Comparison of ENCODE assay signal across 8 cellular contexts in genomic region chr2:240585681-240586197, GRCh38. TPM values are rescaled to one million over a fixed set of nuclear protein-coding genes. Genes with fewer than 3 reads are reported as not detected.
DNase-seq lines count a peak whose midpoint lies in the region; ATAC-seq and TF ChIP-seq lines count a peak whose summit lies in the region.

No MANE protein-coding gene starts in this region.

- H3K36me3 ChIP-seq in iPS DF 6.9 (ENCODE audit: control insufficient read depth, insufficient read depth, low read length) (peaks cover 3% of the 10 kb centered on the region; the same call in 1 of the 2 replicates), smooth muscle cell (ENCODE audit: low read depth) (no peaks in the 10 kb centered on the region)

- H3K27me3 ChIP-seq in iPS DF 6.9 (ENCODE audit: control insufficient read depth, insufficient read depth, low read length) (no peaks in the 10 kb centered on the region), smooth muscle cell (ENCODE audit: low read depth) (no peaks in the 10 kb centered on the region)

- peak overlapping the region; percentile 96 for H2AFZ ChIP-seq in smooth muscle cell (ENCODE audit: low read depth)

- peak overlapping the region; percentile 97 for H3K4me2 ChIP-seq in smooth muscle cell

- H4K20me1 ChIP-seq in smooth muscle cell (ENCODE audit: low read depth), result peaks cover 54% of the 10 kb centered on the region

- peak overlapping the region; percentile 93 for H3K4me3 Mint-ChIP-seq in activated naive CD8-positive, alpha-beta T cell treated with anti-CD3 and anti-CD28 coated beads, Interleukin-2, amount 50 U/mL, for 24 hours

- H3K9me3 Mint-ChIP-seq in activated naive CD8-positive, alpha-beta T cell treated with anti-CD3 and anti-CD28 coated beads, Interleukin-2, amount 50 U/mL, for 24 hours, result no peaks in the 10 kb centered on the region

- H3K9ac ChIP-seq in smooth muscle cell (ENCODE audit: low read depth), result peak overlapping the region; percentile 94

- TF ChIP-seq CTCF in HFF-Myc (IDR thresholded peaks at IDR 0.05; ENCODE audit: low read depth, low read length, missing control alignments), result no peak
- TF ChIP-seq CTCF in smooth muscle cell (IDR thresholded peaks at IDR 0.05; ENCODE audit: borderline replicate concordance, insufficient read depth, poor library complexity, severe bottlenecking), result no peak

- H3K4me1 ChIP-seq in iPS DF 6.9 (ENCODE audit: control insufficient read depth, insufficient read depth, low read length) (peaks cover 8% of the 10 kb centered on the region), smooth muscle cell (ENCODE audit: low read depth) (peaks cover 23% of the 10 kb centered on the region)

- no CpG with 5 or more reads among the region's 20 CpGs for WGBS in iPS DF 6.9 (ENCODE audit: insufficient coverage, insufficient read length)
- 9% methylated on average over 20 of the region's 20 CpGs for WGBS in smooth muscle cell (ENCODE audit: low lambda C conversion rate)

- H3K4me1 Mint-ChIP-seq in activated naive CD8-positive, alpha-beta T cell treated with anti-CD3 and anti-CD28 coated beads, Interleukin-2, amount 50 U/mL, for 24 hours, result peaks cover 34% of the 10 kb centered on the region

- H3K27ac Mint-ChIP-seq in activated naive CD8-positive, alpha-beta T cell treated with anti-CD3 and anti-CD28 coated beads, Interleukin-2, amount 50 U/mL, for 24 hours, result peak overlapping the region; percentile 85

- ATAC-seq in activated naive CD8-positive, alpha-beta T cell treated with anti-CD3 and anti-CD28 coated beads, Interleukin-2, amount 50 U/mL, for 24 hours, result no peak
- ATAC-seq in HG03139 (IDR thresholded peaks at IDR 0.05; ENCODE audit: unreplicated experiment) (no peak), HG02884 (IDR thresholded peaks at IDR 0.05; ENCODE audit: unreplicated experiment) (no peak)

- H3K27ac ChIP-seq in iPS DF 6.9 (ENCODE audit: low read length), result no peak overlapping the region
- H3K27ac ChIP-seq in smooth muscle cell (ENCODE audit: low read depth), result peak overlapping the region; percentile 75

- peaks cover 7% of the 10 kb centered on the region for H3F3A ChIP-seq in smooth muscle cell (ENCODE audit: low read depth)

- H3K36me3 Mint-ChIP-seq in activated naive CD8-positive, alpha-beta T cell treated with anti-CD3 and anti-CD28 coated beads, Interleukin-2, amount 50 U/mL, for 24 hours (ENCODE audit: low read depth), result peaks cover 2% of the 10 kb centered on the region

- H3K79me2 ChIP-seq in smooth muscle cell (ENCODE audit: low read depth), result peaks cover 78% of the 10 kb centered on the region

- no peaks in the 10 kb centered on the region for H3K27me3 Mint-ChIP-seq in activated naive CD8-positive, alpha-beta T cell treated with anti-CD3 and anti-CD28 coated beads, Interleukin-2, amount 50 U/mL, for 24 hours

- H3K9me3 ChIP-seq in iPS DF 6.9 (ENCODE audit: control insufficient read depth, insufficient read depth, low read length), result no peaks in the 10 kb centered on the region
- no peaks in the 10 kb centered on the region for H3K9me3 ChIP-seq in smooth muscle cell (replicated peaks; ENCODE audit: low read depth)

- H3K4me3 ChIP-seq in HFF-Myc (replicated peaks; ENCODE audit: low read depth, low read length) (peak overlapping the region; percentile 98), iPS DF 6.9 (ENCODE audit: low read length) (peak overlapping the region; percentile 96), smooth muscle cell (peak overlapping the region; percentile 92)

- DNase-seq in HFF-Myc (ENCODE audit: extremely low read depth, low read depth) (no peak), iPS DF 6.9 (ENCODE audit: low read depth, low spot score) (no peak), smooth muscle cell (lab: John Stamatoyannopoulos, UW; ENCODE audit: unreplicated experiment) (no peak), D341Med (ENCODE audit: low spot score) (no peak), H4 (ENCODE audit: low spot score) (no peak)
- no peak for DNase-seq in activated naive CD8-positive, alpha-beta T cell treated with anti-CD3 and anti-CD28 coated beads, Interleukin-2, amount 50 U/mL, for 24 hours

RNA-seq across cellular contexts. Expression of gene CAPN10, which starts 0.8 kb away (rescaled TPM):
- 6.6 and 6.9 TPM in 2 replicates for total RNA-seq in smooth muscle cell
- polyA plus RNA-seq in smooth muscle cell, result 17.0 and 23.6 TPM in 2 replicates
- total RNA-seq in H4 (2014; rRNA removed; shearing (Covaris generic)), result 3.1 and 5.7 TPM in 2 replicates

RNA-seq across cellular contexts. Expression of gene RNPEPL1, which starts 17.5 kb away (rescaled TPM):
- total RNA-seq in smooth muscle cell, result 13.5 and 15.3 TPM in 2 replicates
- polyA plus RNA-seq in smooth muscle cell, result 40.9 and 48.3 TPM in 2 replicates
- 2.7 and 8.1 TPM in 2 replicates for total RNA-seq in H4 (2014; rRNA removed; shearing (Covaris generic))

RNA-seq across cellular contexts. Expression of gene DUSP28, which starts 25.6 kb away (rescaled TPM):
- total RNA-seq in smooth muscle cell, result 2.2 and 2.9 TPM in 2 replicates
- 6.4 and 6.5 TPM in 2 replicates for polyA plus RNA-seq in smooth muscle cell
- total RNA-seq in H4 (2014; rRNA removed; shearing (Covaris generic)), result 2.2 and 5.6 TPM in 2 replicates

RNA-seq across cellular contexts. Expression of gene ANKMY1, which starts 28.0 kb away (rescaled TPM):
- total RNA-seq in smooth muscle cell, result 3.4 and 8.7 TPM in 2 replicates
- 5.6 and 6.4 TPM in 2 replicates for polyA plus RNA-seq in smooth muscle cell
- 6.1 and 12.7 TPM in 2 replicates for total RNA-seq in H4 (2014; rRNA removed; shearing (Covaris generic))

RNA-seq across cellular contexts. Expression of gene GPR35, which starts 39.5 kb away (rescaled TPM):
- 1.2 and 1.3 TPM in 2 replicates for total RNA-seq in smooth muscle cell
- polyA plus RNA-seq in smooth muscle cell, result 1.4 and 2.1 TPM in 2 replicates
- total RNA-seq in H4 (2014; rRNA removed; shearing (Covaris generic)), result 0.75 and 0.86 TPM in 2 replicates
